9 cellular contexts compared by ENCODE assay signal in genomic region chr16:21301895-21302291, GRCh38. TPM values are rescaled to one million over a fixed set of nuclear protein-coding genes. Genes with fewer than 3 reads are reported as not detected.
DNase-seq lines count a peak whose midpoint lies in the region; ATAC-seq and TF ChIP-seq lines count a peak whose summit lies in the region.
"Had no signal": no experiment of that assay in that cellular context is flagged by ENCODE, and none has a peak within 500 bp of the region (broad histone marks: within the 10 kb centered on the region; RNA-seq: fewer than 3 reads in every experiment).

No MANE protein-coding gene starts in this region.

- ATAC-seq in right cardiac atrium = no peak

- no peaks in the 10 kb centered on the region for H3K79me2 ChIP-seq in smooth muscle cell (ENCODE audit: low read depth)

- intact Hi-C loops in right cardiac atrium (cut with DNase I) = loop anchor here in 3 of 4 donors (2.0 to 10.0 kb wide), 2 partner anchors 113 to 147 kb away; partner anchors contain the start of genes DNAH3 (in 1 of the 3) and LDAF1 (in 1 of the 3)

- peak overlapping the region; percentile 85 for H3K4me3 ChIP-seq in HFF-Myc (replicated peaks; ENCODE audit: low read depth, low read length)
- peak overlapping the region; percentile 43 for H3K4me3 ChIP-seq in right cardiac atrium (ENCODE audit: low read length)
- peak overlapping the region; percentile 71 for H3K4me3 ChIP-seq in smooth muscle cell

- no peaks in the 10 kb centered on the region for H3K36me3 ChIP-seq in smooth muscle cell (ENCODE audit: low read depth)

- H3K27me3 ChIP-seq in right cardiac atrium (ENCODE audit: control insufficient read depth, insufficient read depth) (no peaks in the 10 kb centered on the region), smooth muscle cell (ENCODE audit: low read depth) (peaks cover 11% of the 10 kb centered on the region)

- H3K4me2 ChIP-seq in smooth muscle cell = peak overlapping the region; percentile 87

- TF ChIP-seq CTCF in HFF-Myc (IDR thresholded peaks at IDR 0.05; ENCODE audit: low read depth, low read length, missing control alignments) (no peak), smooth muscle cell (IDR thresholded peaks at IDR 0.05; ENCODE audit: borderline replicate concordance, insufficient read depth, poor library complexity, severe bottlenecking) (no peak)

- 2% methylated on average over 17 of the region's 17 CpGs for WGBS in right cardiac atrium
- 17% methylated on average over 4 of the region's 17 CpGs for WGBS in smooth muscle cell (ENCODE audit: low lambda C conversion rate)

- DNase-seq in HFF-Myc (ENCODE audit: extremely low read depth, low read depth) = no peak
- peak; percentile 13 for DNase-seq in SW480 (ENCODE audit: low spot score)
- no peak for DNase-seq in right cardiac atrium
- no peak for DNase-seq in smooth muscle cell (lab: John Stamatoyannopoulos, UW; ENCODE audit: unreplicated experiment)
- DNase-seq in NCI-H226 = no peak
- no peak for DNase-seq in A172 (ENCODE audit: low spot score)
- no peak for DNase-seq in EL

- H3K9me3 ChIP-seq in right cardiac atrium (ENCODE audit: control insufficient read depth, low read length) (no peaks in the 10 kb centered on the region), smooth muscle cell (replicated peaks; ENCODE audit: low read depth) (no peaks in the 10 kb centered on the region)

- H3F3A ChIP-seq in smooth muscle cell (ENCODE audit: low read depth) = peaks cover 3% of the 10 kb centered on the region

- no peak overlapping the region for H3K9ac ChIP-seq in smooth muscle cell (ENCODE audit: low read depth)

- H3K4me1 ChIP-seq in right cardiac atrium (ENCODE audit: control insufficient read depth, insufficient read depth, low read length) = no peaks in the 10 kb centered on the region
- no peaks in the 10 kb centered on the region for H3K4me1 ChIP-seq in smooth muscle cell (ENCODE audit: low read depth)

- H3K27ac ChIP-seq in right cardiac atrium (ENCODE audit: low read length) (no peak overlapping the region), smooth muscle cell (ENCODE audit: low read depth) (no peak overlapping the region)

- H4K20me1 ChIP-seq in smooth muscle cell (ENCODE audit: low read depth) = no peaks in the 10 kb centered on the region

- peak overlapping the region; percentile 96 for H2AFZ ChIP-seq in smooth muscle cell (ENCODE audit: low read depth)

RNA-seq across cellular contexts. Expression of gene CRYM, which starts 23.8 kb away (rescaled TPM):
- total RNA-seq in right cardiac atrium (100 to 1,000 TPM; 108 to 143 (median 124) TPM), smooth muscle cell (0.31 TPM in 1 of 2 replicates, not detected in the other)
- polyA plus RNA-seq in right cardiac atrium (108 TPM), smooth muscle cell (not detected in 2 replicates)
- 0.67 and 0.78 TPM in 2 replicates for total RNA-seq in A172 (2014; rRNA removed; shearing (Covaris generic))
- total RNA-seq: NCI-H460, pulmonary artery endothelial cell had no signal

Comparison
In these comparisons a context has a peak if more than half of its experiments do, and no peak if none do; other contexts are left out.
1. RNA of gene CRYM, which starts 23.8 kb away (total RNA-seq): 108 to 143 TPM in right cardiac atrium; 0.67 to 0.78 TPM in A172 and 0.31 TPM in smooth muscle cell; every median in the first group is over 10 times any median in the second.
2. Peak in every context shown above with its lines, with median percentiles within 50 percentile points of each other: H3K4me3 ChIP-seq.